In the genomic region with DNA sequence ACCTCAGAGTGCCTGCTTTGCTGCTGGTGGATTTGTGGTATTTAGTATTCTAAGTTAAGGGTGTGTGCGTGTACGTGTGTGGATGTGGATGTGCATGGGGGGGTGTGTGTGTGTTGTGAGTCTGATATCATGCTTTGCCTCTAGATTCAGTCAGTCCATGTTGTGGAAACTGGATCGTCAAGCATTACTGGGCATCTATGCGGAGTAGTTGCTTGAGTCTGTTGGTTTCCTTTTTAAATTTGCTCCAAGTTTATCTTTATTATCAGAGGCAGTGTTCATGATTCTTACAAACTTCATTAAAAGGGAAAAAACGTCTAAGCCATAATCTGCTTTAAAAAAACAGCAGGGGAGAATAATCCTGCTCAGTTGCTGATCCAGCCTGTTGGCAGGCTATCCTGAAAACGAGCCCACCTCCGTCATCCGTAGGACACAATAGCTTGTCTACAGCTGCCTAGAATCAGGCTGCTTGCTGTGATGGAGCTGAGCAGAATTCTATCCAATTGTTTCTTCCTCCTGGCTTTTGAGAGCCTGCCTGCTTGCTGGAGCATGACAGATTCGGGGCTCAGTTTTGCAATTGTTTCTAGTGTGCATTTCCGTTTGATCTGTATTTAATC, we compare ENCODE assay signal across 14 cellular contexts. TPM values are rescaled to one million over a fixed set of nuclear protein-coding genes. Genes with fewer than 3 reads are reported as not detected.
DNase-seq lines count a peak whose midpoint lies in the region; ATAC-seq and TF ChIP-seq lines count a peak whose summit lies in the region.
"Had no signal": no experiment of that assay in that cellular context is flagged by ENCODE, and none has a peak within 500 bp of the region (broad histone marks: within the 10 kb centered on the region; RNA-seq: fewer than 3 reads in every experiment).

No MANE protein-coding gene starts in this region.

- ATAC-seq in GM18868 (IDR thresholded peaks at IDR 0.05; ENCODE audit: unreplicated experiment): no peak
- ATAC-seq: activated T-helper 17 cell treated with anti-CD3 and anti-CD28 coated beads, Interleukin-2, amount 50 U/mL, for 72 hours had no signal

- no peak for TF ChIP-seq POLR2A in prostate gland (IDR thresholded peaks at IDR 0.05)

- H3K4me1 ChIP-seq in prostate gland (replicated peaks): no peaks in the 10 kb centered on the region

- no peaks in the 10 kb centered on the region for H3K36me3 ChIP-seq in prostate gland

- H3K9me3 ChIP-seq in prostate gland: no peaks in the 10 kb centered on the region

- peak; percentile 28 for DNase-seq in DMS 273 (lab: John Stamatoyannopoulos, UW; ENCODE audit: unreplicated experiment)
- no peak for DNase-seq in DMS 273 treated with DMSO at 0.1 percent for 48 hours (lab: John Stamatoyannopoulos, UW)
- DNase-seq in NCI-H2081 treated with DMSO at 0.1 percent for 48 hours (lab: John Stamatoyannopoulos, UW): peak; percentile 48
- DNase-seq in cerebellum (ENCODE audit: low spot score): peak; percentile 12
- peak; percentile 24 for DNase-seq in occipital lobe (lab: John Stamatoyannopoulos, UW)
- no peak for DNase-seq in T-helper 2 cell
- DNase-seq in prostate gland (ENCODE audit: low spot score): no peak
- DNase-seq: EL; NCI-H146; stimulated activated naive B cell treated with anti-CD40 and anti-IgM and Interleukin-4, amounts not matched to agents 10 μg/mL and 1 μg/mL and 100 μg/mL, for 72 hours had no signal

- intact Hi-C loops in prostate gland (cut with DNase I): no loop called here

- no peak for TF ChIP-seq CTCF in prostate gland (IDR thresholded peaks at IDR 0.05)

- WGBS in prostate gland: 39% methylated on average over 10 of the region's 10 CpGs

- no peak overlapping the region for H3K27ac ChIP-seq in prostate gland
- H3K27ac ChIP-seq: 22Rv1, RWPE1 had no signal

- no peak overlapping the region for H3K4me3 ChIP-seq in prostate gland

- no peaks in the 10 kb centered on the region for H3K27me3 ChIP-seq in prostate gland (replicated peaks; ENCODE audit: insufficient read depth)

RNA-seq across cellular contexts. Expression of gene SH3RF3, which starts 6.7 kb away (rescaled TPM):
- total RNA-seq in cerebellum (3.5 TPM), occipital lobe (12.3 TPM), prostate gland (10 to 100 TPM in 1 of 2 donors, 1 to 10 TPM in 1; 1.4 to 17.0 TPM)

Comparison
In these comparisons a context has a peak if more than half of its experiments do, and no peak if none do; other contexts are left out.
1. DNase-seq: peak in DMS 273 (single experiment), NCI-H2081 treated with DMSO at 0.1 percent for 48 hours (single experiment), cerebellum (single experiment) and occipital lobe (single experiment); none in DMS 273 treated with DMSO at 0.1 percent for 48 hours (single experiment), T-helper 2 cell (0 of 5) and prostate gland (single experiment).